ENCODE assay signal across 8 cellular contexts in the genomic region with DNA sequence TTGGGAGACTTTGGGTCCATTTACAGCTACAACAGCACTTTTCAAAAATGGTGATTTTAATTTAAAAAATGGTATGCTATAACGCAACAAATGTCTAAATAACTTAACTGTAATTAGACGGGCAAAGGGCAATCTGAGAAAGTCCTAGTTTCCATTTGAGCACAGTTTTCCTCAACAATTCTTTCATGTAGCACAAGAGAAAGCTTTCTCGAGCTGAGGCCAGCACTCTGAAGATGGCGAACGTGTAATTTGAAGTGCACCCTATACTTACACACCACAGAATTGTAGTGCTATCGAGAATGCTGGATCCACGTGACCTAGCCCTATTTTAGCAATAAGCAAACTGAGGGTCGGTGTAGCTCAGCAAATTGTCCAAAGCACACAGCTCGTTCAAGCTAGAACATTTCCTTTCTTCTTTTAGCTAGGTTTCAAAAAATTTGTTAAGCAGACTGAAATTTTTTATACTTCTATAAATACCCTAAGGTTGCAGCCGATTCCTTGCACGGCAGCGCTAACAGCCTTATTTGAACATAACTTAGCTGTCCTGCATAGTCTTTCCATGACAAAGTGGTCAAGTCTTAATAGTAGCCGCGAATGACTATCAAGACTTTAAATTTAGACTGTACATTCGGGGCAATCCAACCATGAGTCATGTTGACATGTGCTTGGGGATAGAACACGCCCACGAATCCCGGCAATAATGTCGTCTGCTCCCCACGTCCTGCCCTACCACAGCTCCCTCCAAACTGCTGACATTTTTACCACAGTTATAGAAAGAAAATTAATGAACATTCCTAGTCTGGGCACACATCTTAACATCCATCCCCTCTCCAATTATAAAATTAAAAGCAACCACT. TPM values are rescaled to one million over a fixed set of nuclear protein-coding genes. Genes with fewer than 3 reads are reported as not detected.
DNase-seq lines count a peak whose midpoint lies in the region; ATAC-seq and TF ChIP-seq lines count a peak whose summit lies in the region.

No MANE protein-coding gene starts in this region.

- peaks cover 65% of the 10 kb centered on the region for H3F3A ChIP-seq in SK-N-SH (replicated peaks; ENCODE audit: insufficient read depth)

- 0 out of 2 replicates have a peak overlapping the region, but pooled peaks have one; percentile 1 for H3K9ac ChIP-seq in SK-N-SH

- ATAC-seq in GM18907 (IDR thresholded peaks at IDR 0.05; ENCODE audit: unreplicated experiment), result no peak

- 57% methylated on average over 20 of the region's 20 CpGs for WGBS in SK-N-SH (ENCODE audit: low lambda C conversion rate)

- H3K36me3 ChIP-seq in SK-N-SH (replicated peaks in 1 of 2; ENCODE audit: control insufficient read depth in 1 of 2, insufficient read depth in 2 of 2, low read length in 1 of 2), result peaks cover 41 to 45% of the 10 kb centered on the region in 2 experiments

- no peaks in the 10 kb centered on the region for H3K9me2 ChIP-seq in SK-N-SH

- H3K4me1 Mint-ChIP-seq in nephron progenitor cell, result peaks cover 31% of the 10 kb centered on the region

- H3K79me2 ChIP-seq in SK-N-SH (ENCODE audit: insufficient read depth), result peaks cover 29% of the 10 kb centered on the region

- peak overlapping the region; percentile 88 for H3K27ac Mint-ChIP-seq in nephron progenitor cell

- H3K36me3 Mint-ChIP-seq in nephron progenitor cell (ENCODE audit: low read depth), result peaks cover 47% of the 10 kb centered on the region

- peaks cover 40% of the 10 kb centered on the region for H4K20me1 ChIP-seq in SK-N-SH (ENCODE audit: insufficient read depth)

- POLR2A ChIA-PET in SK-N-SH (lab: Yijun Ruan, JAX), result interaction anchor here (1.0 to 1.1 kb wide), 2 partner anchors 10 to 11 kb away, joined by 4 read pairs; partner anchors contain the start of gene KLF6

- CTCF ChIA-PET in SK-N-SH (lab: Yijun Ruan, JAX), result interaction anchor here (1.1 to 1.2 kb wide), 2 partner anchors 535 to 577 kb away, joined by 3 read pairs; no protein-coding TSS in a partner anchor

- H3K4me3 Mint-ChIP-seq in nephron progenitor cell, result no peak overlapping the region

- no peaks in the 10 kb centered on the region for H3K27me3 ChIP-seq in SK-N-SH (ENCODE audit: insufficient read depth)

- peak; percentile 64 for DNase-seq in GM03348 (ENCODE audit: low spot score)
- no peak for DNase-seq in SK-N-SH
- DNase-seq in epithelial cell of prostate (ENCODE audit: low read depth, low spot score), result no peak
- no peak for DNase-seq in nephron progenitor cell
- DNase-seq in iPS-NIHi11 (ENCODE audit: low spot score), result no peak
- DNase-seq in NCI-H446 treated with DMSO at 0.1 percent for 48 hours (lab: John Stamatoyannopoulos, UW), result no peak
- no peak for DNase-seq in NCI-H345 treated with DMSO at 0.1 percent for 48 hours (lab: John Stamatoyannopoulos, UW; ENCODE audit: unreplicated experiment)

- peaks cover 7% of the 10 kb centered on the region for H3K27me3 Mint-ChIP-seq in nephron progenitor cell (ENCODE audit: low read depth, poor library complexity)

- H3K9me3 ChIP-seq in SK-N-SH, result no peaks in the 10 kb centered on the region

- peak in 1 of 2 experiments; percentile 31; a peak in 1 of 4 replicates for TF ChIP-seq EP300 in SK-N-SH (IDR thresholded peaks at IDR 0.05; ENCODE audit: borderline replicate concordance in 1 of 2, low read depth in 1 of 2, low read length in 1 of 2)

- no peak overlapping the region; the same call in 1 of the 2 replicates for H3K4me2 ChIP-seq in SK-N-SH

- peaks cover 18 to 39% of the 10 kb centered on the region in 2 experiments for H3K4me1 ChIP-seq in SK-N-SH (ENCODE audit: control insufficient read depth in 1 of 2, insufficient read depth in 2 of 2, low read depth in 1 of 2, low read length in 1 of 2)

- no peak overlapping the region for H3K4me3 ChIP-seq in SK-N-SH (ENCODE audit: low read depth in 2 of 2, low read length in 1 of 2)

- TF ChIP-seq CTCF in SK-N-SH (IDR thresholded peaks at IDR 0.05), result no peak
- TF ChIP-seq CTCF in nephron progenitor cell (IDR thresholded peaks at IDR 0.05), result no peak

- peak overlapping the region; percentile 22 to 99 for H3K27ac ChIP-seq in SK-N-SH (ENCODE audit: low read depth in 2 of 2, low read length in 1 of 2)
- peak overlapping the region; percentile 100 for H3K27ac ChIP-seq in epithelial cell of prostate

- no peak for TF ChIP-seq RAD21 in SK-N-SH (IDR thresholded peaks at IDR 0.05; ENCODE audit: low read length)

- H2AFZ ChIP-seq in SK-N-SH (ENCODE audit: low read depth), result no peak overlapping the region

- peaks cover 4% of the 10 kb centered on the region for H3K9me3 Mint-ChIP-seq in nephron progenitor cell

TF ChIP-seq in SK-N-SH, 30 proteins besides CTCF, POLR2A, EP300 and RAD21 (continues in another document):
- TF ChIP-seq CHD2 (IDR thresholded peaks at IDR 0.05; ENCODE audit: low read length, partially characterized antibody) (no peak), PBX3 (IDR thresholded peaks at IDR 0.05) (peak; percentile 64; the same call in 1 of the 2 replicates), YY1 (IDR thresholded peaks at IDR 0.05; ENCODE audit: low read depth) (no peak), FOXM1 (IDR thresholded peaks at IDR 0.05; ENCODE audit: low read depth) (no peak), TEAD4 (IDR thresholded peaks at IDR 0.05; ENCODE audit: borderline replicate concordance, insufficient read depth) (0 out of 2 replicates have a peak, but pooled peaks have one; percentile 18), USF2 (IDR thresholded peaks at IDR 0.05; ENCODE audit: borderline replicate concordance, low read depth, low read length) (no peak), SMC3 (IDR thresholded peaks at IDR 0.05; ENCODE audit: low read depth, low read length) (no peak; the same call in none of the 2 replicates), MEF2A (IDR thresholded peaks at IDR 0.05; ENCODE audit: borderline replicate concordance, low read depth) (no peak), TCF12 (IDR thresholded peaks at IDR 0.05) (peak; percentile 19), JUND (IDR thresholded peaks at IDR 0.05) (peak; percentile 63)
- TF ChIP-seq, protein P1, sequence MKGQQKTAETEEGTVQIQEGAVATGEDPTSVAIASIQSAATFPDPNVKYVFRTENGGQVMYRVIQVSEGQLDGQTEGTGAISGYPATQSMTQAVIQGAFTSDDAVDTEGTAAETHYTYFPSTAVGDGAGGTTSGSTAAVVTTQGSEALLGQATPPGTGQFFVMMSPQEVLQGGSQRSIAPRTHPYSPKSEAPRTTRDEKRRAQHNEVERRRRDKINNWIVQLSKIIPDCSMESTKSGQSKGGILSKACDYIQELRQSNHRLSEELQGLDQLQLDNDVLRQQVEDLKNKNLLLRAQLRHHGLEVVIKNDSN (IDR thresholded peaks at IDR 0.05; ENCODE audit: borderline replicate concordance, low read depth), result no peak
- TF ChIP-seq, protein P2, sequence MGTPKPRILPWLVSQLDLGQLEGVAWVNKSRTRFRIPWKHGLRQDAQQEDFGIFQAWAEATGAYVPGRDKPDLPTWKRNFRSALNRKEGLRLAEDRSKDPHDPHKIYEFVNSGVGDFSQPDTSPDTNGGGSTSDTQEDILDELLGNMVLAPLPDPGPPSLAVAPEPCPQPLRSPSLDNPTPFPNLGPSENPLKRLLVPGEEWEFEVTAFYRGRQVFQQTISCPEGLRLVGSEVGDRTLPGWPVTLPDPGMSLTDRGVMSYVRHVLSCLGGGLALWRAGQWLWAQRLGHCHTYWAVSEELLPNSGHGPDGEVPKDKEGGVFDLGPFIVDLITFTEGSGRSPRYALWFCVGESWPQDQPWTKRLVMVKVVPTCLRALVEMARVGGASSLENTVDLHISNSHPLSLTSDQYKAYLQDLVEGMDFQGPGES (IDR thresholded peaks at IDR 0.05; ENCODE audit: low read depth, low read length), result no peak
- TF ChIP-seq, protein P3, sequence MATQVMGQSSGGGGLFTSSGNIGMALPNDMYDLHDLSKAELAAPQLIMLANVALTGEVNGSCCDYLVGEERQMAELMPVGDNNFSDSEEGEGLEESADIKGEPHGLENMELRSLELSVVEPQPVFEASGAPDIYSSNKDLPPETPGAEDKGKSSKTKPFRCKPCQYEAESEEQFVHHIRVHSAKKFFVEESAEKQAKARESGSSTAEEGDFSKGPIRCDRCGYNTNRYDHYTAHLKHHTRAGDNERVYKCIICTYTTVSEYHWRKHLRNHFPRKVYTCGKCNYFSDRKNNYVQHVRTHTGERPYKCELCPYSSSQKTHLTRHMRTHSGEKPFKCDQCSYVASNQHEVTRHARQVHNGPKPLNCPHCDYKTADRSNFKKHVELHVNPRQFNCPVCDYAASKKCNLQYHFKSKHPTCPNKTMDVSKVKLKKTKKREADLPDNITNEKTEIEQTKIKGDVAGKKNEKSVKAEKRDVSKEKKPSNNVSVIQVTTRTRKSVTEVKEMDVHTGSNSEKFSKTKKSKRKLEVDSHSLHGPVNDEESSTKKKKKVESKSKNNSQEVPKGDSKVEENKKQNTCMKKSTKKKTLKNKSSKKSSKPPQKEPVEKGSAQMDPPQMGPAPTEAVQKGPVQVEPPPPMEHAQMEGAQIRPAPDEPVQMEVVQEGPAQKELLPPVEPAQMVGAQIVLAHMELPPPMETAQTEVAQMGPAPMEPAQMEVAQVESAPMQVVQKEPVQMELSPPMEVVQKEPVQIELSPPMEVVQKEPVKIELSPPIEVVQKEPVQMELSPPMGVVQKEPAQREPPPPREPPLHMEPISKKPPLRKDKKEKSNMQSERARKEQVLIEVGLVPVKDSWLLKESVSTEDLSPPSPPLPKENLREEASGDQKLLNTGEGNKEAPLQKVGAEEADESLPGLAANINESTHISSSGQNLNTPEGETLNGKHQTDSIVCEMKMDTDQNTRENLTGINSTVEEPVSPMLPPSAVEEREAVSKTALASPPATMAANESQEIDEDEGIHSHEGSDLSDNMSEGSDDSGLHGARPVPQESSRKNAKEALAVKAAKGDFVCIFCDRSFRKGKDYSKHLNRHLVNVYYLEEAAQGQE (IDR thresholded peaks at IDR 0.05; ENCODE audit: low read depth, low read length), result no peak

RNA-seq across cellular contexts. Expression of gene KLF6, which starts 10.0 kb away (rescaled TPM):
- 127 and 148 TPM in 2 replicates for polyA plus RNA-seq in SK-N-SH (2012; rRNA removed)
- 72.3 and 76.2 TPM in 2 replicates for polyA plus RNA-seq in SK-N-SH (2012; cell fraction: cytosol; rRNA removed)
- polyA plus RNA-seq in SK-N-SH (2012; cell fraction: nucleus; rRNA removed), result 687 and 844 TPM in 2 replicates
